1 cellular context compared by ENCODE assay signal in the genomic region with DNA sequence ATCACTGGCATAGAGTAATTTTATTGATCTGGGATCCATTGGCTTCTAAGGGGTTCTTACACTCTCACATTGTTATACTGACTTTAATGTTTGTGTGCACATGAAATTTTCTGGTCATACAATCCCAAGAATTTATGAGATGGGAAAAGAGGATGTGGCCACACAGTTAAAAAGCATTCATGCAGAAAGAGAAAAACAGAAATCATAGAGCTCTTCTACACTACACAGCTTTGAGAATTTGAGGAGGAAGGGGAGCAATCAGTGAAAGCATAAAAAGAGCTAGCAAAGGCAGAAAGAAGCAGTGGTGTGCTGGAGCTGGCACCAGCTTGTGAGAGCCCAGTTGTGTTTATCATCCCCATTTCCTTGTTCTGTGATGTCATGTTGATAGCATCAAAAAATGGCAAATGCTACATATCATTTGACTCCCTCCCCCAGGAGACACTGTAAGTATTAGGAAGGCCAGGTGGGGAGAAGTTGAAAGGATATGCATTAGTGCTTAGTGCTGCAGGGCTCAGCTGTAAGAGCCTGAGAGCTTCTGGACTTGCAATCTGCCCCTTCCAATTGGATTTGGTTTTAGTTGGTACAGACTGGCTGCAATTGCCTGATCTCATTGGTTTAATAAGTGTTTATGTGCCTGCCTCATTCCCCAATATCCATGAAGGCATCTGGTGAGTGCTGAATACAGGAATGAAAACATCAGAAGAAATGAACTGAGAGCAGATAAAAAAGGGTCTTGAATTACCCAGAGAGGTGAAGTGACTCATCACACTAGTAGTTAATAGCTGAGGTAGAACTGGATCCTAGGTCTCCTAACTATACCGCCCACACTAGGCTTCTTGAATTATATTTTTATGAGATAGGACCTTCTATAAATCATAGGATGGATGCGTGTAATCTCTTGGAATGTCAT.
TF ChIP-seq lines count a peak whose summit lies in the region.

No MANE protein-coding gene starts in this region.

TF ChIP-seq in WTC11, 78 proteins besides CTCF, POLR2A, EP300 and RAD21 (continued from another document):
- TF ChIP-seq MYBL2 (CRISPR knock-in tag; IDR thresholded peaks at IDR 0.05) = no peak
- no peak for TF ChIP-seq ATF1 (CRISPR knock-in tag; IDR thresholded peaks at IDR 0.05)
- no peak for TF ChIP-seq EMX1 (CRISPR knock-in tag; IDR thresholded peaks at IDR 0.05)
TF ChIP-seq in WTC11: peak in this region for 0.
